Comparison of ENCODE assay signal across 24 cellular contexts in genomic region chr12:98771811-98772752, GRCh38.
"Had no signal": no experiment of that assay in that cellular context is flagged by ENCODE, and none has a peak within 500 bp of the region (broad histone marks: within the 10 kb centered on the region; RNA-seq: fewer than 3 reads in every experiment).

No MANE protein-coding gene starts in this region.

- H3K4me1 ChIP-seq: adrenal gland, SJSA1 had no signal

- H3K4me3 Mint-ChIP-seq: activated B cell treated with CpG ODN at 0.5 μM for 24 hours; activated CD8-positive, alpha-beta memory T cell treated with anti-CD3 and anti-CD28 coated beads, Interleukin-2, amount 10 ng/mL, durations not matched to agents 7 days and 5 days; activated naive CD8-positive, alpha-beta T cell; IgD-negative memory B cell; T-helper 1 cell treated with Interleukin-12 subunit alpha and Interleukin-12 subunit beta and Interleukin-4 antibody, amounts not matched to agents 30 μg/mL and 1 μg/mL, for 36 hours had no signal

- H3K27me3 ChIP-seq: adrenal gland, SJSA1 had no signal

- ATAC-seq: activated CD8-positive, alpha-beta memory T cell treated with anti-CD3 and anti-CD28 coated beads, Interleukin-2, amount 10 ng/mL, durations not matched to agents 7 days and 5 days; PC-3; SK-N-SH treated with all-trans-retinoic acid at 6 μM for 48 hours had no signal

- H3K27ac Mint-ChIP-seq: activated B cell treated with CpG ODN at 0.5 μM for 24 hours; activated CD8-positive, alpha-beta memory T cell treated with anti-CD3 and anti-CD28 coated beads, Interleukin-2, amount 10 ng/mL, durations not matched to agents 7 days and 5 days; activated naive CD8-positive, alpha-beta T cell; IgD-negative memory B cell; T-helper 1 cell treated with Interleukin-12 subunit alpha and Interleukin-12 subunit beta and Interleukin-4 antibody, amounts not matched to agents 30 μg/mL and 1 μg/mL, for 36 hours had no signal

- H3K36me3 Mint-ChIP-seq: activated CD8-positive, alpha-beta memory T cell treated with anti-CD3 and anti-CD28 coated beads, Interleukin-2, amount 10 ng/mL, durations not matched to agents 7 days and 5 days; IgD-negative memory B cell had no signal

- H3K4me1 Mint-ChIP-seq: activated B cell treated with CpG ODN at 0.5 μM for 24 hours, IgD-negative memory B cell had no signal

- H3K4me3 ChIP-seq: adrenal gland, SJSA1 had no signal

- H3K27ac ChIP-seq: adrenal gland, KMS-11, SJSA1 had no signal

- H3K9me3 ChIP-seq: adrenal gland, SJSA1 had no signal

- H3K4me2 ChIP-seq: KMS-11 had no signal

- H3K27me3 Mint-ChIP-seq: activated naive CD8-positive, alpha-beta T cell had no signal

- H3K9me3 Mint-ChIP-seq: activated B cell treated with CpG ODN at 0.5 μM for 24 hours, IgD-negative memory B cell had no signal

- H3K9ac ChIP-seq: KMS-11 had no signal

- H3K36me3 ChIP-seq: adrenal gland, SJSA1 had no signal

- DNase-seq: activated B cell treated with CpG ODN at 0.5 μM for 24 hours; activated CD4-positive, alpha-beta T cell treated with anti-CD3 and anti-CD28 coated beads for 1 hour; activated CD4-positive, alpha-beta T cell treated with anti-CD3 and anti-CD28 coated beads, Interleukin-2, amount 50 U/mL, for 4 hours; activated CD8-positive, alpha-beta memory T cell treated with anti-CD3 and anti-CD28 coated beads, Interleukin-2, amount 10 ng/mL, durations not matched to agents 7 days and 5 days; activated effector memory CD4-positive, alpha-beta T cell treated with Interleukin-2 at 50 U/mL for 16 hours; activated naive CD4-positive, alpha-beta T cell; adrenal gland; anterior cingulate cortex; cerebellar nuclear complex; MV-4-11; NCI-H1105; NCI-H1436; NCI-H1694 treated with DMSO at 0.1 percent for 48 hours; NCI-H2029 treated with DMSO at 0.1 percent for 48 hours; NCI-H510A treated with DMSO at 0.1 percent for 48 hours; NCI-H69; PC-3; SHP77 had no signal
